ENCODE assay signal across 8 cellular contexts in the genomic region with DNA sequence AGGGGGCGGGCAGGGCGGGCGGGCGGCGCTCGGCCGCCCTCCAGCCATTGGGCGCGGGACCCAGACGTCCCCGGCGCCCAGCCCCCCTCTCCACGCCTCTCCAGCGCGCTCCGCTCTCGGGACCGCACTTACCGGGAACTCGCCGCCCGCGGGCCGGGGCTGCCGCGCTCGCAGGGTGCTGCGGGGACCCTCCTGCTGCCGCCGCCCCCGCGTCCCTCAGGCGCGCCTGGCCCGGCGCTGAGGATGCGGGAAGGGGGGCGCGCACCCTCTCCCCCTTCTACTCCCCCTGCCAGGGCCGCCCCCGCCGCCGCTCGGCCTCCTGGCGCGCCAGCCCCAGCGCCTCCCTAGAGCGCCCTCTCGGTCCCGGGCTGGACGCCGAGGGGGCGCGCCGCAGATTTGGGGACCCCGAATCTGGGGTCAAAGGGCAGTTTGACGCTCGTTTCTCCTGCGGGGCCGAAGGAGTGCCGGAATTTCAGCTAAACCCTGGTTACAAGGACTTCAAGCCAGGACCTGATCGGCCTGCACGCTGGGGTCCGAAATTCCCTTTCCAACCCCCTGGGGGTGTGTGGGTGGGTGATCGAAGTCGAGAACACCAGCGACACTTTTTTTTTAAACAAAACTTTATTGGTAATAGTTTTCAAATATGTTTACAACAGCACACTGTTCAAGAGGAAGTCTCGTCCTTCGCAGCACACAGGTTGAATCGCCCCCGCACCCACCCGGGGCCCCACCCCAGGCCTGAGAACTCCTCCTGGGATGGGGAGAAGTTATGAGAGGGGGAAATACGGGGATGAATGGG. TPM values are rescaled to one million over a fixed set of nuclear protein-coding genes. Genes with fewer than 3 reads are reported as not detected.
DNase-seq lines count a peak whose midpoint lies in the region; ATAC-seq, FAIRE-seq and TF ChIP-seq lines count a peak whose summit lies in the region.

No MANE protein-coding gene starts in this region.

- H3K27ac ChIP-seq in Karpas-422 (ENCODE audit: low read length) (peak overlapping the region; percentile 80), astrocyte (ENCODE audit: low read depth, low read length) (peak overlapping the region; percentile 6)

- H3K9me3 Mint-ChIP-seq in astrocyte (ENCODE audit: unreplicated experiment), result peaks cover 9% of the 10 kb centered on the region

- FAIRE-seq in astrocyte (lab: Jason Lieb, UNC), result no peak

- H3K27me3 Mint-ChIP-seq in astrocyte (ENCODE audit: low read depth, unreplicated experiment), result no peaks in the 10 kb centered on the region

- POLR2A ChIA-PET in GM10248 (lab: Yijun Ruan, JAX), result interaction anchor here (0.7 to 0.9 kb wide), 2 partner anchors 15 to 46 kb away, joined by 3 read pairs; no protein-coding TSS in a partner anchor

- H3K4me3 ChIP-seq in Karpas-422 (ENCODE audit: low read length), result peak overlapping the region; percentile 98
- H3K4me3 ChIP-seq in astrocyte (ENCODE audit: insufficient read depth, low read depth, low read length), result peak overlapping the region; percentile 66
- peak overlapping the region; percentile 86 for H3K4me3 ChIP-seq in iPS-18c (ENCODE audit: insufficient read depth, low read depth, low read length)
- H3K4me3 ChIP-seq in skeletal muscle satellite cell (ENCODE audit: low read length), result peak overlapping the region; percentile 95

- H3K27me3 ChIP-seq in Karpas-422 (ENCODE audit: low read length) (no peaks in the 10 kb centered on the region), astrocyte (ENCODE audit: insufficient read depth, low read length) (no peaks in the 10 kb centered on the region), skeletal muscle satellite cell (ENCODE audit: control insufficient read depth, insufficient read depth, low read length) (no peaks in the 10 kb centered on the region)

- H3K4me3 Mint-ChIP-seq in astrocyte (ENCODE audit: unreplicated experiment), result peak overlapping the region; percentile 98

- peak; percentile 92 for DNase-seq in GM10248 (ENCODE audit: extremely low spot score)
- DNase-seq in Karpas-422, result peak; percentile 80
- peak; percentile 33 for DNase-seq in T follicular helper cell (ENCODE audit: low read depth)
- peak; percentile 55 for DNase-seq in astrocyte (ENCODE audit: low read depth)
- DNase-seq in NCI-H2107 treated with DMSO at 0.1 percent for 48 hours (lab: John Stamatoyannopoulos, UW; ENCODE audit: unreplicated experiment), result no peak

- H3K9ac ChIP-seq in Karpas-422 (ENCODE audit: low read length) (peak overlapping the region; percentile 94), astrocyte (ENCODE audit: low read length) (peak overlapping the region; percentile 70), skeletal muscle satellite cell (ENCODE audit: low read depth, low read length) (peak overlapping the region; percentile 90)

- TF ChIP-seq CTCF in GM10248 (IDR thresholded peaks at IDR 0.05; ENCODE audit: control extremely low read depth, extremely low read depth, low read depth, missing control alignments) (peak; percentile 48), astrocyte (IDR thresholded peaks at IDR 0.05; ENCODE audit: insufficient read depth, low read depth, low read length) (no peak)

- H3K4me1 Mint-ChIP-seq in astrocyte (ENCODE audit: low read depth, unreplicated experiment), result peaks cover 5% of the 10 kb centered on the region

- peak; percentile 61 for ATAC-seq in GM21786 (IDR thresholded peaks at IDR 0.05; ENCODE audit: unreplicated experiment)

- H3K9me3 ChIP-seq in Karpas-422 (ENCODE audit: low read length) (peaks cover 4% of the 10 kb centered on the region; the same call in 1 of the 2 replicates), astrocyte (ENCODE audit: insufficient read depth, low read depth, low read length) (peaks cover 7% of the 10 kb centered on the region), iPS-18c (ENCODE audit: control insufficient read depth, insufficient read depth, low read length) (peaks cover 3% of the 10 kb centered on the region), skeletal muscle satellite cell (replicated peaks; ENCODE audit: low read length) (peaks cover 9% of the 10 kb centered on the region)

- H3K4me1 ChIP-seq in Karpas-422 (ENCODE audit: low read length) (peaks cover 20% of the 10 kb centered on the region), astrocyte (ENCODE audit: insufficient read depth, low read length) (peaks cover 13% of the 10 kb centered on the region), skeletal muscle satellite cell (ENCODE audit: control insufficient read depth, insufficient read depth, low read length) (peaks cover 14% of the 10 kb centered on the region)

- CTCF ChIA-PET in GM10248 (lab: Yijun Ruan, JAX), result interaction anchor here (0.9 to 1.4 kb wide), 6 partner anchors 10 to 210 kb away, joined by 3 to 6 read pairs (median 4); a partner anchor contains a TSS

- H3K36me3 ChIP-seq in Karpas-422 (ENCODE audit: insufficient read depth, low read length) (peaks cover 7% of the 10 kb centered on the region), astrocyte (ENCODE audit: insufficient read depth, low read length) (peaks cover 6% of the 10 kb centered on the region), skeletal muscle satellite cell (ENCODE audit: insufficient read depth, low read length) (peaks cover 18% of the 10 kb centered on the region)

- peaks cover 18% of the 10 kb centered on the region for H3K36me3 Mint-ChIP-seq in astrocyte (ENCODE audit: low read depth, unreplicated experiment)

- H3K9me2 ChIP-seq in Karpas-422 (replicated peaks; ENCODE audit: insufficient read depth, low read length), result no peaks in the 10 kb centered on the region

- H2AFZ ChIP-seq in Karpas-422 (ENCODE audit: low read length), result peak overlapping the region; percentile 81; the same call in 1 of the 2 replicates
- peak overlapping the region; percentile 61 for H2AFZ ChIP-seq in astrocyte (ENCODE audit: low read depth, low read length)

- H4K20me1 ChIP-seq in Karpas-422 (ENCODE audit: insufficient read depth, low read depth, low read length) (no peaks in the 10 kb centered on the region), astrocyte (ENCODE audit: insufficient read depth, low read length) (peaks cover 11% of the 10 kb centered on the region)

- H3K79me2 ChIP-seq in Karpas-422 (ENCODE audit: low read length) (peaks cover 14% of the 10 kb centered on the region), astrocyte (ENCODE audit: insufficient read depth, low read length) (no peaks in the 10 kb centered on the region)

- peak overlapping the region; percentile 93 for H3K27ac Mint-ChIP-seq in astrocyte (ENCODE audit: unreplicated experiment)

- H3K4me2 ChIP-seq in Karpas-422 (ENCODE audit: low read depth, low read length, poor library complexity, severe bottlenecking), result peak overlapping the region; percentile 100
- peak overlapping the region; percentile 93 for H3K4me2 ChIP-seq in astrocyte (ENCODE audit: low read length)
- peak overlapping the region; percentile 100 for H3K4me2 ChIP-seq in skeletal muscle satellite cell (ENCODE audit: low read length)

RNA-seq across cellular contexts. Expression of a gene that starts 0.7 kb away (rescaled TPM):
- 31.8 and 81.5 TPM in 2 replicates for total RNA-seq in Karpas-422 (2014; rRNA removed; shearing (Covaris generic); ENCODE audit: low replicate concordance)
- total RNA-seq in astrocyte, result 36.8 and 41.7 TPM in 2 replicates
- 33.9 and 34.2 TPM in 2 replicates for total RNA-seq in skeletal muscle satellite cell (2012; rRNA removed)

RNA-seq across cellular contexts. Expression of a gene that starts 5.7 kb away (rescaled TPM):
- total RNA-seq in Karpas-422 (2014; rRNA removed; shearing (Covaris generic); ENCODE audit: low replicate concordance), result 0.37 and 2.8 TPM in 2 replicates
- not detected in 2 replicates for total RNA-seq in astrocyte
- total RNA-seq in skeletal muscle satellite cell (2012; rRNA removed), result 0.51 TPM in 1 of 2 replicates, not detected in the other

RNA-seq across cellular contexts. Expression of a gene that starts 18.7 kb away (rescaled TPM):
- 0.71 and 4.2 TPM in 2 replicates for total RNA-seq in Karpas-422 (2014; rRNA removed; shearing (Covaris generic); ENCODE audit: low replicate concordance)
- total RNA-seq in astrocyte, result 0.70 and 0.79 TPM in 2 replicates
- total RNA-seq in skeletal muscle satellite cell (2012; rRNA removed), result not detected in 2 replicates

RNA-seq across cellular contexts. Expression of a gene that starts 26.3 kb away (rescaled TPM):
- total RNA-seq in Karpas-422 (2014; rRNA removed; shearing (Covaris generic); ENCODE audit: low replicate concordance), result 24.0 and 26.5 TPM in 2 replicates
- total RNA-seq in astrocyte, result 80.5 and 82.6 TPM in 2 replicates
- total RNA-seq in skeletal muscle satellite cell (2012; rRNA removed), result 48.4 and 75.8 TPM in 2 replicates

RNA-seq across cellular contexts. Expression of a gene that starts 29.4 kb away (rescaled TPM):
- total RNA-seq in Karpas-422 (2014; rRNA removed; shearing (Covaris generic); ENCODE audit: low replicate concordance), result not detected in 2 replicates
- 1.2 and 1.6 TPM in 2 replicates for total RNA-seq in astrocyte
- total RNA-seq in skeletal muscle satellite cell (2012; rRNA removed), result not detected in 2 replicates
